In genomic region chr5:177403826-177404640, GRCh38 we compare ENCODE assay signal across 8 cellular contexts. TPM values are rescaled to one million over a fixed set of nuclear protein-coding genes. Genes with fewer than 3 reads are reported as not detected.
DNase-seq lines count a peak whose midpoint lies in the region; ATAC-seq and TF ChIP-seq lines count a peak whose summit lies in the region.

No MANE protein-coding gene starts in this region.

- TF ChIP-seq CTCF in GM23338 (conservative IDR thresholded peaks at IDR 0.05; ENCODE audit: low read depth in 2 of 2): peak; percentile 31 to 73; a peak in 3 of 4 replicates
- TF ChIP-seq CTCF in LNCAP (IDR thresholded peaks at IDR 0.05): peak; percentile 54
- TF ChIP-seq CTCF in cardiac muscle cell (IDR thresholded peaks at IDR 0.05; ENCODE audit: low read depth, low read length): peak; percentile 68
- peak; percentile 74 for TF ChIP-seq CTCF in upper lobe of right lung (IDR thresholded peaks at IDR 0.05)

- H3K4me1 Mint-ChIP-seq in GM23338: peaks cover 12% of the 10 kb centered on the region; the same call in 2 of the 3 replicates

- H3K4me1 ChIP-seq in GM23338 (ENCODE audit: insufficient read depth) (peaks cover 6% of the 10 kb centered on the region; the same call in 1 of the 2 replicates), cardiac muscle cell (ENCODE audit: low read depth) (no peaks in the 10 kb centered on the region), upper lobe of right lung (peaks cover 43% of the 10 kb centered on the region)

- H3K9me3 ChIP-seq in cardiac muscle cell (ENCODE audit: low read depth) (no peaks in the 10 kb centered on the region), upper lobe of right lung (no peaks in the 10 kb centered on the region)

- peak overlapping the region; percentile 78 for H3K4me3 Mint-ChIP-seq in GM23338

- intact Hi-C loops in upper lobe of right lung (cut with DNase I): loop anchor here (10.0 kb wide), 1 partner anchor 51 kb away; no protein-coding TSS in a partner anchor

- peak overlapping the region; percentile 99 for H2AFZ ChIP-seq in GM23338

- DNase-seq in GM23338 (ENCODE audit: low spot score) (peak; percentile 80), cardiac muscle cell (ENCODE audit: low read depth in 1 of 2, low spot score in 1 of 2) (peak; percentile 84 to 90), pons (ENCODE audit: low spot score) (peak; percentile 35), upper lobe of right lung (peak; percentile 93)
- peak; percentile 85 to 88 for DNase-seq in activated naive CD4-positive, alpha-beta T cell treated with anti-CD3 and anti-CD28 coated beads, Interleukin-2, amount 50 U/mL, for 72 hours (ENCODE audit: low spot score in 2 of 2)

- no peaks in the 10 kb centered on the region for H3K79me2 ChIP-seq in GM23338 (replicated peaks; ENCODE audit: insufficient read depth)

- H3K4me2 ChIP-seq in GM23338: peak overlapping the region; percentile 90

- H3K36me3 ChIP-seq in GM23338 (ENCODE audit: insufficient read depth): no peaks in the 10 kb centered on the region
- no peaks in the 10 kb centered on the region for H3K36me3 ChIP-seq in cardiac muscle cell
- H3K36me3 ChIP-seq in upper lobe of right lung: no peaks in the 10 kb centered on the region

- peaks cover 23% of the 10 kb centered on the region for H3F3A ChIP-seq in GM23338 (replicated peaks; ENCODE audit: low read depth)

- peak; percentile 54 for ATAC-seq in GM23338
- peak; percentile 93 for ATAC-seq in SK-N-SH treated with all-trans-retinoic acid at 6 μM for 48 hours
- peak; percentile 89 to 92 for ATAC-seq in activated naive CD4-positive, alpha-beta T cell treated with anti-CD3 and anti-CD28 coated beads, Interleukin-2, amount 50 U/mL, for 72 hours
- peak; percentile 91 for ATAC-seq in upper lobe of right lung

- H4K20me1 ChIP-seq in GM23338 (replicated peaks; ENCODE audit: insufficient read depth): no peaks in the 10 kb centered on the region

- peaks cover 64% of the 10 kb centered on the region for H3K27me3 Mint-ChIP-seq in GM23338 (ENCODE audit: insufficient read depth, low read depth, poor library complexity)

- H3K27ac ChIP-seq in GM23338 (ENCODE audit: low read depth): no peak overlapping the region
- H3K27ac ChIP-seq in cardiac muscle cell: no peak overlapping the region
- no peak overlapping the region for H3K27ac ChIP-seq in upper lobe of right lung

- H3K27me3 ChIP-seq in GM23338 (ENCODE audit: insufficient read depth) (peaks cover 84% of the 10 kb centered on the region), cardiac muscle cell (peaks cover 81% of the 10 kb centered on the region), upper lobe of right lung (peaks cover 50% of the 10 kb centered on the region)

- H3K36me3 Mint-ChIP-seq in GM23338 (ENCODE audit: low read depth): no peaks in the 10 kb centered on the region
- peaks cover 0 to 4% of the 10 kb centered on the region in 2 donors for H3K36me3 Mint-ChIP-seq in activated naive CD4-positive, alpha-beta T cell treated with anti-CD3 and anti-CD28 coated beads, Interleukin-2, amount 50 U/mL, for 72 hours

- no peak overlapping the region for H3K27ac Mint-ChIP-seq in GM23338
- H3K27ac Mint-ChIP-seq in activated naive CD4-positive, alpha-beta T cell treated with anti-CD3 and anti-CD28 coated beads, Interleukin-2, amount 50 U/mL, for 72 hours: peak overlapping the region in 1 of 2 donors; percentile 31

- H3K9me2 ChIP-seq in GM23338 (ENCODE audit: insufficient read depth): peaks cover 3% of the 10 kb centered on the region; the same call in 1 of the 2 replicates

- H3K9me3 Mint-ChIP-seq in GM23338: no peaks in the 10 kb centered on the region
- H3K9me3 Mint-ChIP-seq in activated naive CD4-positive, alpha-beta T cell treated with anti-CD3 and anti-CD28 coated beads, Interleukin-2, amount 50 U/mL, for 72 hours: no peaks in the 10 kb centered on the region

- H3K4me3 ChIP-seq in GM08714 (ENCODE audit: low read length) (peak overlapping the region; percentile 60; the same call in 1 of the 2 replicates), GM23338 (peak overlapping the region; percentile 71), cardiac muscle cell (peak overlapping the region; percentile 38), upper lobe of right lung (peak overlapping the region; percentile 63)

TF ChIP-seq in GM23338, 12 proteins besides CTCF, POLR2A, EP300 and RAD21:
- TF ChIP-seq EZH2 (IDR thresholded peaks at IDR 0.05; ENCODE audit: low read depth, unreplicated experiment) (peak; percentile 24), ETS1 (IDR thresholded peaks at IDR 0.05) (no peak)

TF ChIP-seq in SK-N-SH treated with all-trans-retinoic acid at 6 μM for 48 hours, 23 proteins besides CTCF, POLR2A, EP300 and RAD21:
- no peak for TF ChIP-seq POU6F1 (CRISPR knock-in tag; IDR thresholded peaks at IDR 0.05; ENCODE audit: borderline replicate concordance, low read depth)
- TF ChIP-seq ESRRG (CRISPR knock-in tag; IDR thresholded peaks at IDR 0.05): no peak
- TF ChIP-seq OSR1 (CRISPR knock-in tag; IDR thresholded peaks at IDR 0.05): no peak
- no peak for TF ChIP-seq CSDC2 (CRISPR knock-in tag; IDR thresholded peaks at IDR 0.05)

RNA-seq across cellular contexts. Expression of gene PFN3, which starts 3.6 kb away (rescaled TPM):
- 1.9 TPM in 1 of 2 replicates, not detected in the other for total RNA-seq in GM23338 (2014; rRNA removed; shearing (Covaris generic))
- polyA plus RNA-seq in GM23338 (2016; fragmentation: Nextera tagmentation; extraction: Ambion mirVana): 2.0 and 3.1 TPM in 2 replicates
- not detected for total RNA-seq in activated naive CD4-positive, alpha-beta T cell treated with anti-CD3 and anti-CD28 coated beads, Interleukin-2, amount 50 U/mL, for 72 hours
- not detected in 2 replicates for total RNA-seq in cardiac muscle cell
- not detected in 2 replicates for polyA plus RNA-seq in cardiac muscle cell
- total RNA-seq in upper lobe of right lung: not detected

RNA-seq across cellular contexts. Expression of gene F12, which starts 5.3 kb away (rescaled TPM):
- total RNA-seq in GM23338 (2014; rRNA removed; shearing (Covaris generic)): 2.6 and 2.9 TPM in 2 replicates
- polyA plus RNA-seq in GM23338 (2016; fragmentation: Nextera tagmentation; extraction: Ambion mirVana) (8.0 and 8.1 TPM in 2 replicates), cardiac muscle cell (5.0 and 13.6 TPM in 2 replicates)
- total RNA-seq in activated naive CD4-positive, alpha-beta T cell treated with anti-CD3 and anti-CD28 coated beads, Interleukin-2, amount 50 U/mL, for 72 hours: 1 to 10 TPM; 2.2 to 9.8 TPM
- total RNA-seq in cardiac muscle cell (3.4 and 4.6 TPM in 2 replicates), upper lobe of right lung (0.69 TPM)

RNA-seq across cellular contexts. Expression of gene SLC34A1, which starts 19.8 kb away (rescaled TPM):
- 0.31 TPM in 1 of 2 replicates, not detected in the other for total RNA-seq in GM23338 (2014; rRNA removed; shearing (Covaris generic))
- not detected in 2 replicates for polyA plus RNA-seq in GM23338 (2016; fragmentation: Nextera tagmentation; extraction: Ambion mirVana)
- total RNA-seq in activated naive CD4-positive, alpha-beta T cell treated with anti-CD3 and anti-CD28 coated beads, Interleukin-2, amount 50 U/mL, for 72 hours: under 1 TPM; 0.07 to 0.19 TPM
- total RNA-seq in cardiac muscle cell: not detected in 2 replicates
- polyA plus RNA-seq in cardiac muscle cell: not detected in 2 replicates
- not detected for total RNA-seq in upper lobe of right lung

RNA-seq across cellular contexts. Expression of gene GRK6, which starts 22.4 kb away (rescaled TPM):
- total RNA-seq in GM23338 (2014; rRNA removed; shearing (Covaris generic)): 37.2 and 56.8 TPM in 2 replicates
- 13.0 and 18.7 TPM in 2 replicates for polyA plus RNA-seq in GM23338 (2016; fragmentation: Nextera tagmentation; extraction: Ambion mirVana)
- total RNA-seq in activated naive CD4-positive, alpha-beta T cell treated with anti-CD3 and anti-CD28 coated beads, Interleukin-2, amount 50 U/mL, for 72 hours: 100 to 1,000 TPM; 104 to 125 TPM
- total RNA-seq in cardiac muscle cell: 43.7 and 62.1 TPM in 2 replicates
- polyA plus RNA-seq in cardiac muscle cell: 39.6 and 62.0 TPM in 2 replicates
- total RNA-seq in upper lobe of right lung: 43.9 TPM

RNA-seq across cellular contexts. Expression of gene PRR7, which starts 42.6 kb away (rescaled TPM):
- 6.4 and 9.7 TPM in 2 replicates for total RNA-seq in GM23338 (2014; rRNA removed; shearing (Covaris generic))
- polyA plus RNA-seq in GM23338 (2016; fragmentation: Nextera tagmentation; extraction: Ambion mirVana) (7.6 and 7.7 TPM in 2 replicates), cardiac muscle cell (27.1 and 29.2 TPM in 2 replicates)
- 10 to 100 TPM in 1 of 2 donors, 1 to 10 TPM in 1; 4.1 to 11.4 TPM for total RNA-seq in activated naive CD4-positive, alpha-beta T cell treated with anti-CD3 and anti-CD28 coated beads, Interleukin-2, amount 50 U/mL, for 72 hours
- total RNA-seq in cardiac muscle cell (26.4 and 29.0 TPM in 2 replicates), upper lobe of right lung (2.1 TPM)

Comparison
In these comparisons a context has a peak if more than half of its experiments do, and no peak if none do; other contexts are left out.
1. DNase-seq: peak in every context shown above with its lines; median percentile 93 in upper lobe of right lung; 87 in cardiac muscle cell; 86 in activated naive CD4-positive, alpha-beta T cell treated with anti-CD3 and anti-CD28 coated beads, Interleukin-2, amount 50 U/mL, for 72 hours; 80 in GM23338; 35 in pons.